In the genomic region with DNA sequence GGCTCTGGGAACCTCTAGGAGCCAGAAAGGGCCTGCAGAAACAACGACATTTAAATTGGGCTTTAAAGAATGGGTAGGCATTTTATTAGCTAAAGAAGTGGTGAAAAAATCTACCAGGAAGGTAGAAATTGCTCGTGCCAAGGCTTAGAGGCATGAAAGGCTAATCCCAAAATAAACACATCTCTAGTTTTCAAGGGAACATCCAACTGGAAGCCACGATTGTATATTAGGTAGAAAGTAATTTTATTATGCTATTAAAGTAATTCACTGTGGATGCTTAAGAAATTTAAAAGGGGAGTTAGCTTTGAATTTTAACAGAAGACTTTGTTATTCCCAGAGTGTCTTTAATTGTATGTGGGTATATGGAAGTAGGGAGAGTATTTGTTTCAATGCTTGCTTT, we compare ENCODE assay signal across 13 cellular contexts.
"Had no signal": no experiment of that assay in that cellular context is flagged by ENCODE, and none has a peak within 500 bp of the region (broad histone marks: within the 10 kb centered on the region; RNA-seq: fewer than 3 reads in every experiment).

No MANE protein-coding gene starts in this region.

- H3K27me3 ChIP-seq: body of pancreas, ovary had no signal

- H3K9me3 ChIP-seq: body of pancreas, ovary had no signal

- H3K27ac ChIP-seq: body of pancreas, ovary had no signal

- ATAC-seq: activated CD8-positive, alpha-beta T cell treated with anti-CD3 and anti-CD28 coated beads for 36 hours; body of pancreas; esophagus mucosa; stimulated activated effector memory CD8-positive, alpha-beta T cell treated with anti-CD3 and anti-CD28 coated beads, Interleukin-12 subunit alpha, Interleukin-12 subunit beta, amount 100 ng/mL, for 72 hours; WTC11 had no signal

- H3K4me3 ChIP-seq: body of pancreas, ovary had no signal

- H3K4me1 ChIP-seq: body of pancreas had no signal

- DNase-seq: activated CD4-positive, alpha-beta T cell treated with anti-CD3 and anti-CD28 coated beads for 4 hours; activated CD8-positive, alpha-beta T cell treated with anti-CD3 and anti-CD28 coated beads for 36 hours; activated gamma-delta T cell; activated T-cell treated with anti-CD3 and anti-CD28 coated beads, Interleukin-2, amount 50 U/mL, for 48 hours; amniotic stem cell; body of pancreas; caudate nucleus; ovary; T-helper 2 cell had no signal

- H3K36me3 ChIP-seq: ovary had no signal

- FAIRE-seq: colon had no signal
